1 cellular context compared by ENCODE assay signal in genomic region chr2:582792-583528, GRCh38.
TF ChIP-seq lines count a peak whose summit lies in the region.

No MANE protein-coding gene starts in this region.

TF ChIP-seq in K562, 482 proteins besides CTCF, POLR2A, EP300 and RAD21 (continued from another document):
- TF ChIP-seq SFPQ (IDR thresholded peaks at IDR 0.05; ENCODE audit: low read depth, low read length) = no peak
- TF ChIP-seq CBX8 (IDR thresholded peaks at IDR 0.05; ENCODE audit: borderline replicate concordance, extremely low read depth, low read depth, low read length, poor library complexity, severe bottlenecking) = peak; percentile 32
- TF ChIP-seq CBX3 (IDR thresholded peaks at IDR 0.05; ENCODE audit: borderline replicate concordance in 1 of 2, low read length in 2 of 2) = no peak
- peak; percentile 35; the same call in 1 of the 2 replicates for TF ChIP-seq NR3C1 (CRISPR knock-in tag; IDR thresholded peaks at IDR 0.05)
- TF ChIP-seq SAFB (IDR thresholded peaks at IDR 0.05; ENCODE audit: borderline replicate concordance, low read depth, low read length) = peak; percentile 59; the same call in 1 of the 2 replicates
- TF ChIP-seq ZNF431 (CRISPR knock-in tag; IDR thresholded peaks at IDR 0.05) = 0 out of 2 replicates have a peak, but pooled peaks have one; percentile 22
- TF ChIP-seq CBFB (CRISPR knock-in tag; IDR thresholded peaks at IDR 0.05) = 0 out of 2 replicates have a peak, but pooled peaks have one; percentile 16
- TF ChIP-seq, protein P1, sequence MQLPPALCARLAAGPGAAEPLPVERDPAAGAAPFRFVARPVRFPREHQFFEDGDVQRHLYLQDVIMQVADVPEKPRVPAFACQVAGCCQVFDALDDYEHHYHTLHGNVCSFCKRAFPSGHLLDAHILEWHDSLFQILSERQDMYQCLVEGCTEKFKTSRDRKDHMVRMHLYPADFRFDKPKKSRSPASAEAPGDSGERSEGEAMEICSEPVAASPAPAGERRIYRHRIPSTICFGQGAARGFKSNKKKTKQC (CRISPR knock-in tag; IDR thresholded peaks at IDR 0.05) = peak; percentile 59; the same call in 1 of the 2 replicates
- 0 out of 2 replicates have a peak, but pooled peaks have one; percentile 21 for TF ChIP-seq ZBTB33 (CRISPR knock-in tag; IDR thresholded peaks at IDR 0.05)
- peak in 1 of 2 experiments; percentile 62 for TF ChIP-seq E2F6 (IDR thresholded peaks at IDR 0.05; ENCODE audit: borderline replicate concordance in 1 of 2, extremely low read depth in 1 of 2, insufficient read depth in 1 of 2, insufficient read length in 1 of 2, low read depth in 1 of 2, low read length in 1 of 2, poor library complexity in 1 of 2, severe bottlenecking in 1 of 2)
- TF ChIP-seq PHB2 (IDR thresholded peaks at IDR 0.05; ENCODE audit: low read depth) = no peak
- TF ChIP-seq HLTF (IDR thresholded peaks at IDR 0.05) = no peak
- TF ChIP-seq KDM2B (CRISPR knock-in tag; IDR thresholded peaks at IDR 0.05) = peak; percentile 97
- 0 out of 2 replicates have a peak, but pooled peaks have one; percentile 44 for TF ChIP-seq FOXK1 (CRISPR knock-in tag; IDR thresholded peaks at IDR 0.05; ENCODE audit: borderline replicate concordance)
- no peak for TF ChIP-seq FOXK2 (conservative IDR thresholded peaks at IDR 0.05 in 1 of 2, IDR thresholded peaks at IDR 0.05 in 1 of 2; ENCODE audit: low read depth in 2 of 2)
- TF ChIP-seq NFATC3 (IDR thresholded peaks at IDR 0.05) = peak; percentile 98
- TF ChIP-seq HMGN3 (IDR thresholded peaks at IDR 0.05; ENCODE audit: borderline replicate concordance, extremely low read depth, insufficient read length, low read depth, low read length) = no peak
- peak; percentile 79; the same call in 1 of the 2 replicates for TF ChIP-seq SNIP1 (IDR thresholded peaks at IDR 0.05; ENCODE audit: low read depth)
- no peak for TF ChIP-seq FOXA3 (CRISPR knock-in tag; conservative IDR thresholded peaks at IDR 0.05 in 1 of 2, IDR thresholded peaks at IDR 0.05 in 1 of 2)
- no peak for TF ChIP-seq ZNF830 (CRISPR knock-in tag; IDR thresholded peaks at IDR 0.05)
- TF ChIP-seq, protein P2, sequence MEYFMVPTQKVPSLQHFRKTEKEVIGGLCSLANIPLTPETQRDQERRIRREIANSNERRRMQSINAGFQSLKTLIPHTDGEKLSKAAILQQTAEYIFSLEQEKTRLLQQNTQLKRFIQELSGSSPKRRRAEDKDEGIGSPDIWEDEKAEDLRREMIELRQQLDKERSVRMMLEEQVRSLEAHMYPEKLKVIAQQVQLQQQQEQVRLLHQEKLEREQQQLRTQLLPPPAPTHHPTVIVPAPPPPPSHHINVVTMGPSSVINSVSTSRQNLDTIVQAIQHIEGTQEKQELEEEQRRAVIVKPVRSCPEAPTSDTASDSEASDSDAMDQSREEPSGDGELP (CRISPR knock-in tag; IDR thresholded peaks at IDR 0.05; ENCODE audit: borderline replicate concordance) = 0 out of 2 replicates have a peak, but pooled peaks have one; percentile 12
- TF ChIP-seq TEAD2 (tag; IDR thresholded peaks at IDR 0.05) = no peak
